Comparison of ENCODE assay signal across 16 cellular contexts in the genomic region with DNA sequence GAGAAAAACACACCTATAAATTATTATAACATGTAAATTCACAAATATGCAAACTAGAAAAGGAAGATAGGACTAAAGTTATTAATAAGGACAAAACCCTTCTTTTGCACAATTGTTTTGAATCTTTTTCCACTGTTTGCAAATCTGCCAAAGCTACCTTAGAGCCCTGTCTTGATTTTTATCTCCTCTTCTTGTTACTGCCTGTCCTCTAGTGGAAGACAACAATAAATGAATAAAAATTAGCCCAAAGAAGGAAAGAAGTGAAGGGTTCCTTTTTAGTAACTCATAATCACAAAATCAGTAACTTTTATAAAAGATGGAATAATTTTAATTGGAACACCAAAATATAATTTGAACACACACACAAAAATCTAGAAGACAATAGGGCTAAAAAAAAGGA. TPM values are rescaled to one million over a fixed set of nuclear protein-coding genes. Genes with fewer than 3 reads are reported as not detected.
DNase-seq lines count a peak whose midpoint lies in the region; TF ChIP-seq lines count a peak whose summit lies in the region.
"Had no signal": no experiment of that assay in that cellular context is flagged by ENCODE, and none has a peak within 500 bp of the region (broad histone marks: within the 10 kb centered on the region; RNA-seq: fewer than 3 reads in every experiment).

No MANE protein-coding gene starts in this region.

- no TSS peak for BruUV-seq in OCI-LY7 (replicated peaks; lab: Mats Ljungman, UMichigan)

- H3K9me2 ChIP-seq in OCI-LY7 (ENCODE audit: insufficient read depth, low read length) = no peaks in the 10 kb centered on the region; the same call in 1 of the 2 replicates

- DNase-seq in activated naive CD8-positive, alpha-beta T cell treated with anti-CD3 and anti-CD28 coated beads for 36 hours = no peak
- no peak for DNase-seq in OCI-LY7 (ENCODE audit: low spot score)
- no peak for DNase-seq in chondrocyte (ENCODE audit: low spot score)
- DNase-seq in suprapubic skin (ENCODE audit: low spot score in 2 of 2) = no peak
- DNase-seq in OCI-M2 (lab: John Stamatoyannopoulos, UW; ENCODE audit: unreplicated experiment) = no peak
- no peak for DNase-seq in BE2C
- no peak for DNase-seq in erythroblast (lab: John Stamatoyannopoulos, UW)
- DNase-seq: DND-41, NCI-H1930, NCI-H510A treated with DMSO at 0.1 percent for 48 hours, nephron progenitor cell, PC-9, testis had no signal

- no peaks in the 10 kb centered on the region for H3K27me3 Mint-ChIP-seq in activated naive CD8-positive, alpha-beta T cell
- no peaks in the 10 kb centered on the region for H3K27me3 Mint-ChIP-seq in activated naive CD8-positive, alpha-beta T cell treated with anti-CD3 and anti-CD28 coated beads for 36 hours
- H3K27me3 Mint-ChIP-seq in chondrocyte (ENCODE audit: low read depth) = peaks cover 14% of the 10 kb centered on the region

- H3K36me3 Mint-ChIP-seq in activated naive CD8-positive, alpha-beta T cell = peaks cover 5% of the 10 kb centered on the region
- peaks cover under 1% of the 10 kb centered on the region for H3K36me3 Mint-ChIP-seq in activated naive CD8-positive, alpha-beta T cell treated with anti-CD3 and anti-CD28 coated beads for 36 hours
- no peaks in the 10 kb centered on the region for H3K36me3 Mint-ChIP-seq in chondrocyte (ENCODE audit: low read depth)

- H3K27me3 ChIP-seq in suprapubic skin (no peaks in the 10 kb centered on the region), BE2C (no peaks in the 10 kb centered on the region)
- H3K27me3 ChIP-seq: BLaER1, testis had no signal

- H3K27ac Mint-ChIP-seq in activated naive CD8-positive, alpha-beta T cell = peak overlapping the region; percentile 81
- H3K27ac Mint-ChIP-seq in activated naive CD8-positive, alpha-beta T cell treated with anti-CD3 and anti-CD28 coated beads for 36 hours = no peak overlapping the region
- no peak overlapping the region for H3K27ac Mint-ChIP-seq in chondrocyte (ENCODE audit: unreplicated experiment)
- H3K27ac Mint-ChIP-seq: nephron progenitor cell had no signal

- H3K9me3 Mint-ChIP-seq in activated naive CD8-positive, alpha-beta T cell (ENCODE audit: low read depth) = no peaks in the 10 kb centered on the region
- H3K9me3 Mint-ChIP-seq in activated naive CD8-positive, alpha-beta T cell treated with anti-CD3 and anti-CD28 coated beads for 36 hours = no peaks in the 10 kb centered on the region
- no peaks in the 10 kb centered on the region for H3K9me3 Mint-ChIP-seq in chondrocyte (ENCODE audit: low read depth)
- H3K9me3 Mint-ChIP-seq: nephron progenitor cell had no signal

- TF ChIP-seq POLR2A in suprapubic skin (IDR thresholded peaks at IDR 0.05) (no peak), erythroblast (IDR thresholded peaks at IDR 0.05; ENCODE audit: low read length) (no peak)

- TF ChIP-seq CTCF in OCI-LY7 (conservative IDR thresholded peaks at IDR 0.05; ENCODE audit: low read length) (0 out of 2 replicates have a peak, but pooled peaks have one; percentile 16), chondrocyte (IDR thresholded peaks at IDR 0.05) (peak; percentile 37), suprapubic skin (IDR thresholded peaks at IDR 0.05) (no peak), BE2C (IDR thresholded peaks at IDR 0.05; ENCODE audit: low read depth, low read length) (no peak)

- intact Hi-C loops in OCI-LY7 (cut with micrococcal nuclease; ENCODE audit: unreplicated experiment) = no loop called here

- H2AFZ ChIP-seq in OCI-LY7 (ENCODE audit: low read length) = no peak overlapping the region
- H2AFZ ChIP-seq: PC-9 had no signal

- peaks cover 91% of the 10 kb centered on the region for H3K4me1 Mint-ChIP-seq in activated naive CD8-positive, alpha-beta T cell (ENCODE audit: low read depth)
- peaks cover 76% of the 10 kb centered on the region for H3K4me1 Mint-ChIP-seq in activated naive CD8-positive, alpha-beta T cell treated with anti-CD3 and anti-CD28 coated beads for 36 hours
- H3K4me1 Mint-ChIP-seq in chondrocyte (ENCODE audit: low read depth) = no peaks in the 10 kb centered on the region
- H3K4me1 Mint-ChIP-seq: nephron progenitor cell had no signal

- H3K4me3 Mint-ChIP-seq in activated naive CD8-positive, alpha-beta T cell = peak overlapping the region; percentile 90
- H3K4me3 Mint-ChIP-seq in activated naive CD8-positive, alpha-beta T cell treated with anti-CD3 and anti-CD28 coated beads for 36 hours = no peak overlapping the region
- no peak overlapping the region for H3K4me3 Mint-ChIP-seq in chondrocyte (ENCODE audit: unreplicated experiment)
- H3K4me3 Mint-ChIP-seq: nephron progenitor cell had no signal

- no peaks in the 10 kb centered on the region for H4K20me1 ChIP-seq in OCI-LY7 (ENCODE audit: insufficient read depth, low read length)
- H4K20me1 ChIP-seq: BLaER1 had no signal

- H3K9me3 ChIP-seq in OCI-LY7 (ENCODE audit: low read length) = no peaks in the 10 kb centered on the region
- no peaks in the 10 kb centered on the region for H3K9me3 ChIP-seq in suprapubic skin
- no peaks in the 10 kb centered on the region for H3K9me3 ChIP-seq in BE2C
- H3K9me3 ChIP-seq: BLaER1, testis had no signal

- POLR2A ChIA-PET in OCI-LY7 (lab: Charles Lee) = interaction anchor here (0.7 kb wide), 1 partner anchor 156 kb away, joined by 3 read pairs; no protein-coding TSS in a partner anchor

- CTCF ChIA-PET in OCI-LY7 (lab: Charles Lee; ENCODE audit: unreplicated experiment) = no interaction called here

- no peak overlapping the region for H3K4me2 ChIP-seq in OCI-LY7 (ENCODE audit: low read length)
- H3K4me2 ChIP-seq: BLaER1, PC-9 had no signal

- TF ChIP-seq EP300 in suprapubic skin (IDR thresholded peaks at IDR 0.05) = no peak

- H3K79me2 ChIP-seq in OCI-LY7 (ENCODE audit: insufficient read depth, low read depth, low read length) = no peaks in the 10 kb centered on the region

- H3K4me3 ChIP-seq in OCI-LY7 (ENCODE audit: low read depth, low read length, poor library complexity, severe bottlenecking) = no peak overlapping the region
- H3K4me3 ChIP-seq in suprapubic skin = peak overlapping the region; percentile 23
- no peak overlapping the region for H3K4me3 ChIP-seq in BE2C (ENCODE audit: low read depth, low read length)
- H3K4me3 ChIP-seq: BLaER1, lung, PC-9, testis had no signal

- H3K36me3 ChIP-seq in OCI-LY7 (ENCODE audit: insufficient read depth, low read length) = no peaks in the 10 kb centered on the region
- H3K36me3 ChIP-seq in suprapubic skin = no peaks in the 10 kb centered on the region
- no peaks in the 10 kb centered on the region for H3K36me3 ChIP-seq in BE2C
- H3K36me3 ChIP-seq: BLaER1 had no signal

- peaks cover 10% of the 10 kb centered on the region for H3K4me1 ChIP-seq in OCI-LY7 (ENCODE audit: insufficient read depth, low read length, poor library complexity, severe bottlenecking)
- H3K4me1 ChIP-seq in suprapubic skin = peaks cover 8% of the 10 kb centered on the region
- H3K4me1 ChIP-seq in BE2C = peaks cover 7% of the 10 kb centered on the region

- H3K27ac ChIP-seq in OCI-LY7 (ENCODE audit: low read depth, low read length, poor library complexity, severe bottlenecking) (no peak overlapping the region), suprapubic skin (no peak overlapping the region)
- H3K27ac ChIP-seq: BLaER1, PC-9, testis had no signal

RNA-seq across cellular contexts. Expression of a gene that starts 2.7 kb away (rescaled TPM):
- 1 to 10 TPM; 1.4 to 1.8 TPM for total RNA-seq in activated naive CD8-positive, alpha-beta T cell treated with anti-CD3 and anti-CD28 coated beads for 36 hours
- total RNA-seq in OCI-LY7 (2014; rRNA removed; shearing (Covaris generic)) = 0.18 TPM in 1 of 2 replicates, not detected in the other
- total RNA-seq in OCI-LY7 (2022) (0.17 and 0.25 TPM in 2 replicates), chondrocyte (not detected in 3 replicates), suprapubic skin (1 to 10 TPM in 2 of 4 donors, under 1 TPM in 2; 0.76 to 1.4 (median 1.1) TPM)
- polyA plus RNA-seq in BE2C (2012; ENCODE audit: insufficient read depth, insufficient read length, low read depth) = 2.8 TPM

RNA-seq across cellular contexts. Expression of a gene that starts 18.6 kb away (rescaled TPM):
- 10 to 100 TPM; 26.6 to 31.6 TPM for total RNA-seq in activated naive CD8-positive, alpha-beta T cell treated with anti-CD3 and anti-CD28 coated beads for 36 hours
- total RNA-seq in OCI-LY7 (2014; rRNA removed; shearing (Covaris generic)) = 17.6 and 23.8 TPM in 2 replicates
- total RNA-seq in OCI-LY7 (2022) = 20.3 and 21.9 TPM in 2 replicates
- total RNA-seq in chondrocyte = 14.3 to 15.2 TPM (median 14.4 TPM) in 3 replicates
- total RNA-seq in suprapubic skin = 10 to 100 TPM; 25.2 to 31.7 (median 29.2) TPM
- 19.2 TPM for polyA plus RNA-seq in BE2C (2012; ENCODE audit: insufficient read depth, insufficient read length, low read depth)

Comparison
In these comparisons a context has a peak if more than half of its experiments do, and no peak if none do; other contexts are left out.
1. CTCF ChIP-seq: peak in OCI-LY7 (single experiment) and chondrocyte (single experiment); none in suprapubic skin (0 of 2) and BE2C (single experiment).